Comparison of ENCODE assay signal across 14 cellular contexts in genomic region chr10:50554381-50554994, GRCh38.
A peak's percentile ranks its signal among the peaks of the same experiment; 100 is the strongest.
DNase-seq lines count a peak whose midpoint lies in the region; ATAC-seq and TF ChIP-seq lines count a peak whose summit lies in the region.
"Had no signal": no experiment of that assay in that cellular context is flagged by ENCODE, and none has a peak within 500 bp of the region (broad histone marks: within the 10 kb centered on the region; RNA-seq: fewer than 3 reads in every experiment).

No MANE protein-coding gene starts in this region.

- no peaks in the 10 kb centered on the region for H3K27me3 ChIP-seq in testis
- H3K27me3 ChIP-seq: body of pancreas had no signal

- no peak for TF ChIP-seq POLR2A in testis (IDR thresholded peaks at IDR 0.05)

- no peak for TF ChIP-seq CTCF in testis (IDR thresholded peaks at IDR 0.05)

- peaks cover 45% of the 10 kb centered on the region for H3K4me1 Mint-ChIP-seq in central memory CD8-positive, alpha-beta T cell

- H3K27ac ChIP-seq in testis = peak overlapping the region; percentile 37 to 68

- H3K27ac Mint-ChIP-seq in central memory CD8-positive, alpha-beta T cell (ENCODE audit: low read depth) = peak overlapping the region; percentile 16
- H3K27ac Mint-ChIP-seq: activated B cell treated with CpG ODN at 0.5 μM for 24 hours had no signal

- H3K4me3 Mint-ChIP-seq in central memory CD8-positive, alpha-beta T cell = no peak overlapping the region
- H3K4me3 Mint-ChIP-seq: activated B cell treated with CpG ODN at 0.5 μM for 24 hours; CD4-positive, alpha-beta memory T cell had no signal

- peaks cover 49% of the 10 kb centered on the region for H3K4me1 ChIP-seq in testis

- H3K36me3 ChIP-seq in testis (ENCODE audit: low read depth, missing control alignments) = no peaks in the 10 kb centered on the region

- ATAC-seq in central memory CD8-positive, alpha-beta T cell (replicated peaks; ENCODE audit: extremely low read depth, poor library complexity, severe bottlenecking) = no peak
- ATAC-seq in left lobe of liver = peak; percentile 12
- no peak for ATAC-seq in GM18868 (IDR thresholded peaks at IDR 0.05; ENCODE audit: unreplicated experiment)
- ATAC-seq: body of pancreas had no signal

- no peaks in the 10 kb centered on the region for H3K27me3 Mint-ChIP-seq in central memory CD8-positive, alpha-beta T cell
- H3K27me3 Mint-ChIP-seq: activated B cell treated with CpG ODN at 0.5 μM for 24 hours; CD4-positive, alpha-beta memory T cell had no signal

- DNase-seq in NCI-H345 (lab: John Stamatoyannopoulos, UW) (peak; percentile 18), NCI-H345 treated with DMSO at 0.1 percent for 48 hours (lab: John Stamatoyannopoulos, UW; ENCODE audit: unreplicated experiment) (no peak), left lobe of liver (ENCODE audit: low spot score) (no peak), testis (peak; percentile 30), NCI-H1105 treated with DMSO at 0.1 percent for 48 hours (lab: John Stamatoyannopoulos, UW) (no peak), T-helper 2 cell (no peak)
- no peak for DNase-seq in central memory CD8-positive, alpha-beta T cell (ENCODE audit: low spot score in 2 of 2)
- DNase-seq: activated B cell treated with CpG ODN at 0.5 μM for 24 hours; activated naive CD4-positive, alpha-beta T cell treated with Interleukin-2 at 50 U/mL for 16 hours; NCI-H1048; stimulated activated CD4-positive, alpha-beta T cell treated with anti-CD3 and anti-CD28 coated beads, Interleukin-12 subunit alpha, Interleukin-12 subunit beta, amount 100 ng/mL, for 4 hours had no signal

- H3K36me3 Mint-ChIP-seq in central memory CD8-positive, alpha-beta T cell (ENCODE audit: insufficient read depth) = peaks cover 2% of the 10 kb centered on the region
- H3K36me3 Mint-ChIP-seq: CD4-positive, alpha-beta memory T cell had no signal

- intact Hi-C loops in testis (cut with DNase I; ENCODE audit: low total_unique reads) = no loop called here

- H3K9me3 Mint-ChIP-seq in central memory CD8-positive, alpha-beta T cell = no peaks in the 10 kb centered on the region
- H3K9me3 Mint-ChIP-seq: activated B cell treated with CpG ODN at 0.5 μM for 24 hours; CD4-positive, alpha-beta memory T cell had no signal

- H3K4me3 ChIP-seq in testis = no peak overlapping the region
- H3K4me3 ChIP-seq: body of pancreas had no signal

- 57 to 62% methylated on average over 4 of the region's 4 CpGs for WGBS in testis, 2 donors

- H3K9me3 ChIP-seq in testis = no peaks in the 10 kb centered on the region
- H3K9me3 ChIP-seq: body of pancreas had no signal

Comparison
In these comparisons a context has a peak if more than half of its experiments do, and no peak if none do; other contexts are left out.
1. DNase-seq: peak in NCI-H345 (single experiment) and testis (single experiment); none in NCI-H345 treated with DMSO at 0.1 percent for 48 hours (single experiment), central memory CD8-positive, alpha-beta T cell (0 of 2), left lobe of liver (single experiment), NCI-H1105 treated with DMSO at 0.1 percent for 48 hours (single experiment) and T-helper 2 cell (0 of 5).